In the genomic region with DNA sequence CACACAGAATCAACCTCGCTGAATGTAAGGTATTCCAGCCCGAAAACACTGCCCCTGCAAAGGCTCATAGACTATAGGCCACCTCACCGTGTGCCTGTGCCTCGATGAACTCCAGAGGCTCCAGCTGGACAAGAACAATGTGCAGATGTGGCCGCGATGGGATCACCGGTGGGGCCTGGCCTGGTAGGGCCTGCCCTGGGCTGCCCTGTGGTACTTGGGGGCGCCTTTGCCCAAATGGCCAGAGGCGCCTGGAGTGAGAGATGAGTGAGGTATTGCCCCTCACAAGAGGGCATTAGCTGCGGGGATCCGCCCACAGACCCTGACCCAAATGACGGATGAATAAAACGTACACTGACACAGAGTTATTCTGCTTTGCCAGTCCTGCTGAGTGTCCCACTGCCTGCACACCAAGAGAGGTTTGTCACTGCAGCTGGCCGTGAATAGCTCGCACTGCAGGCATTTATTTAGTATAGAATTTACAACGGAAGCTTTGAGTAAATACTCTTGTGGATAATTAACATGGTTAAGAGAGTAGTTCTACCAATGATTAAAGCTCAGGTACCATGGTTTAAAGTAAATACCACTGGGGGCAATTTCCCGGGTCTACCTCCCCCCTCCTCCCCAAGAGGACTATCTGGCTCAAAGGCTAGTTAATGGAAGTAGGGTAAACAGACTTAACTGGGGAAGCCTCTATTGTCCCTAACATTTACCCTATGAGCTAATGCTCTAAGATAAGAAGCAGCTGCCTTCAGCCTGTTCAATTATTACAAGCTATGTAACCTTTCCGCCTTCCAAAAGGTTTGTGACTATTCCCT, we compare ENCODE assay signal across 14 cellular contexts.
DNase-seq lines count a peak whose midpoint lies in the region; ATAC-seq and TF ChIP-seq lines count a peak whose summit lies in the region.
"Had no signal": no experiment of that assay in that cellular context is flagged by ENCODE, and none has a peak within 500 bp of the region (broad histone marks: within the 10 kb centered on the region; RNA-seq: fewer than 3 reads in every experiment).

No MANE protein-coding gene starts in this region.

- no peak for TF ChIP-seq CTCF in osteocyte (IDR thresholded peaks at IDR 0.05)

- H3K27ac Mint-ChIP-seq in osteocyte (ENCODE audit: unreplicated experiment), result no peak overlapping the region
- H3K27ac Mint-ChIP-seq: activated T-cell treated with anti-CD3 and anti-CD28 coated beads, Interleukin-2, amount 50 U/mL, for 24 hours; GM23338 had no signal

- peak; percentile 70 for DNase-seq in DMS53 treated with DMSO at 0.1 percent for 48 hours (lab: John Stamatoyannopoulos, UW; ENCODE audit: unreplicated experiment)
- peak; percentile 87 for DNase-seq in NCI-H2029 (lab: John Stamatoyannopoulos, UW)
- peak; percentile 54 for DNase-seq in SHP77 treated with DMSO at 0.1 percent for 48 hours (lab: John Stamatoyannopoulos, UW)
- peak; percentile 34 for DNase-seq in osteocyte (ENCODE audit: extremely low spot score, unreplicated experiment)
- DNase-seq in HPDE6-E6E7 (ENCODE audit: extremely low spot score), result no peak
- DNase-seq: activated CD4-positive, alpha-beta T cell treated with anti-CD3 and anti-CD28 coated beads, Interleukin-2, amount 50 U/mL, for 1 hour; activated naive CD4-positive, alpha-beta T cell treated with anti-CD3 and anti-CD28 coated beads, Interleukin-2, amount 50 U/mL, for 16 hours; activated T-cell treated with anti-CD3 and anti-CD28 coated beads, Interleukin-2, amount 50 U/mL, for 24 hours; kidney glomerular epithelial cell; mesenchymal stem cell had no signal

- H3K27me3 Mint-ChIP-seq in osteocyte (ENCODE audit: unreplicated experiment), result peaks cover 22% of the 10 kb centered on the region
- H3K27me3 Mint-ChIP-seq: activated T-cell treated with anti-CD3 and anti-CD28 coated beads, Interleukin-2, amount 50 U/mL, for 24 hours had no signal

- ATAC-seq in GM21619 (IDR thresholded peaks at IDR 0.05; ENCODE audit: unreplicated experiment), result no peak
- ATAC-seq in GM19328 (IDR thresholded peaks at IDR 0.05; ENCODE audit: unreplicated experiment), result no peak
- ATAC-seq: Right ventricle myocardium inferior had no signal

- no peaks in the 10 kb centered on the region for H3K36me3 Mint-ChIP-seq in osteocyte (ENCODE audit: unreplicated experiment)

- H3K4me1 Mint-ChIP-seq in osteocyte (ENCODE audit: unreplicated experiment), result no peaks in the 10 kb centered on the region
- H3K4me1 Mint-ChIP-seq: GM23338 had no signal

- H3K4me3 Mint-ChIP-seq in osteocyte (ENCODE audit: unreplicated experiment), result no peak overlapping the region
- H3K4me3 Mint-ChIP-seq: activated T-cell treated with anti-CD3 and anti-CD28 coated beads, Interleukin-2, amount 50 U/mL, for 24 hours; GM23338 had no signal

- H3K9me3 Mint-ChIP-seq in osteocyte (ENCODE audit: unreplicated experiment), result no peaks in the 10 kb centered on the region
- H3K9me3 Mint-ChIP-seq: activated T-cell treated with anti-CD3 and anti-CD28 coated beads, Interleukin-2, amount 50 U/mL, for 24 hours; GM23338 had no signal
